ENCODE assay signal across 8 cellular contexts in genomic region chr9:125261501-125262216, GRCh38. TPM values are rescaled to one million over a fixed set of nuclear protein-coding genes. Genes with fewer than 3 reads are reported as not detected.
A peak's percentile ranks its signal among the peaks of the same experiment; 100 is the strongest.
DNase-seq lines count a peak whose midpoint lies in the region; ATAC-seq and TF ChIP-seq lines count a peak whose summit lies in the region.

Gene GAPVD1, plus strand, starts transcription at chr9:125261826. Its CDS starts 37,096 bp downstream, at chr9:125298922.

- H4K91ac ChIP-seq in H9 (ENCODE audit: insufficient read length, low read depth, low read length) = no peak within 1 kb of the TSS

- peak; percentile 97 for ATAC-seq in foreskin keratinocyte

- H3K27me3 Mint-ChIP-seq in H9 (ENCODE audit: low read depth) (no peaks in the 10 kb centered on the region), neural progenitor cell (ENCODE audit: insufficient read depth, low read depth) (peaks cover 5% of the 10 kb centered on the region)

- H2BK5ac ChIP-seq in H9 (ENCODE audit: insufficient read length, low read length) = no peak within 1 kb of the TSS

- H2BK15ac ChIP-seq in H9 (ENCODE audit: low read depth, low read length) = no peak within 1 kb of the TSS

- no peak within 1 kb of the TSS for H2BK120ac ChIP-seq in H9 (ENCODE audit: low read depth, low read length, poor library complexity, severe bottlenecking)

- H3K36me3 Mint-ChIP-seq in H9 (ENCODE audit: insufficient read depth in 1 of 3, low read depth in 3 of 3) (peaks cover 2 to 22% (median 11%) of the 10 kb centered on the region in 3 experiments; a peak in 6 of 7 replicates), neural progenitor cell (peaks cover 4% of the 10 kb centered on the region)

- H3K27ac Mint-ChIP-seq in H9 (peak within 1 kb of the TSS; percentile 16 to 93 (median 87); a peak in 5 of 7 replicates), neural progenitor cell (peak within 1 kb of the TSS; percentile 96)

- peaks cover 8 to 12% of the 10 kb centered on the region in 2 experiments for H3K4me1 Mint-ChIP-seq in H9
- H3K4me1 Mint-ChIP-seq in neural progenitor cell = peaks cover 28% of the 10 kb centered on the region

- H3K79me2 ChIP-seq in H9 (ENCODE audit: insufficient read depth, low read length) (peaks cover 3% of the 10 kb centered on the region; the same call in 1 of the 2 replicates), neural progenitor cell (ENCODE audit: low read depth) (peaks cover 48% of the 10 kb centered on the region)

- peaks cover 4% of the 10 kb centered on the region for H3K23me2 ChIP-seq in H9 (ENCODE audit: insufficient read length, low read depth, low read length, poor library complexity, severe bottlenecking)

- WGBS in H9 (ENCODE audit: extremely low coverage, insufficient read length, low lambda C conversion rate) = no CpG with 5 or more reads among the region's 66 CpGs

- H4K20me1 ChIP-seq in H9 (ENCODE audit: control insufficient read depth, insufficient read depth, insufficient read length) (no peaks in the 10 kb centered on the region), neural progenitor cell (ENCODE audit: low read depth) (peaks cover 9% of the 10 kb centered on the region)

- H3K4me1 ChIP-seq in H9 (ENCODE audit: insufficient read depth, low read length) = no peaks in the 10 kb centered on the region
- peaks cover 9% of the 10 kb centered on the region for H3K4me1 ChIP-seq in foreskin keratinocyte
- peaks cover 8% of the 10 kb centered on the region for H3K4me1 ChIP-seq in neural progenitor cell

- H3K9me3 ChIP-seq in H9 (ENCODE audit: control insufficient read depth, low read depth, low read length) = no peaks in the 10 kb centered on the region
- no peaks in the 10 kb centered on the region for H3K9me3 ChIP-seq in neural progenitor cell (ENCODE audit: low read depth)

- no peaks in the 10 kb centered on the region for H3F3A ChIP-seq in neural progenitor cell (ENCODE audit: low read depth)

- no peaks in the 10 kb centered on the region for H3K27me3 ChIP-seq in H9 (ENCODE audit: insufficient read depth, low read length)
- H3K27me3 ChIP-seq in foreskin keratinocyte = no peaks in the 10 kb centered on the region
- no peaks in the 10 kb centered on the region for H3K27me3 ChIP-seq in neural progenitor cell

- no peak within 1 kb of the TSS for H3K18ac ChIP-seq in H9 (ENCODE audit: insufficient read length, low read depth, low read length)

- no peak within 1 kb of the TSS for H3T11ph ChIP-seq in H9 (ENCODE audit: low read length)

- peak within 1 kb of the TSS; percentile 85 for H3K14ac ChIP-seq in H9 (ENCODE audit: insufficient read depth, low read length)

- H3K4me3 Mint-ChIP-seq in H9 = peak within 1 kb of the TSS; percentile 97 to 99
- H3K4me3 Mint-ChIP-seq in neural progenitor cell = peak within 1 kb of the TSS; percentile 100

- H3K79me1 ChIP-seq in H9 (ENCODE audit: insufficient read depth, low read depth, low read length, poor library complexity, severe bottlenecking) = no peaks in the 10 kb centered on the region

- H3K27ac ChIP-seq in H9 (ENCODE audit: insufficient read length, low read depth, low read length) = no peak within 1 kb of the TSS
- peak within 1 kb of the TSS; percentile 73 for H3K27ac ChIP-seq in foreskin keratinocyte
- no peak within 1 kb of the TSS for H3K27ac ChIP-seq in neural progenitor cell

- H3K4me3 ChIP-seq in neural progenitor cell = peak within 1 kb of the TSS; percentile 95

- H3K23ac ChIP-seq in H9 (ENCODE audit: insufficient read length, low read depth, low read length) = no peak within 1 kb of the TSS

- H3K4me2 ChIP-seq in H9 (ENCODE audit: insufficient read depth, insufficient read length, low read length) (peak within 1 kb of the TSS; percentile 95), neural progenitor cell (peak within 1 kb of the TSS; percentile 89)

- no peaks in the 10 kb centered on the region for H3K36me3 ChIP-seq in neural progenitor cell

- no peak within 1 kb of the TSS for H2BK20ac ChIP-seq in H9 (ENCODE audit: low read depth, low read length, poor library complexity, severe bottlenecking)

- H2AFZ ChIP-seq in H9 (ENCODE audit: low read length) (peak within 1 kb of the TSS; percentile 90), neural progenitor cell (replicated peaks) (peak within 1 kb of the TSS; percentile 96)

- H2BK12ac ChIP-seq in H9 (ENCODE audit: insufficient read length, low read depth, low read length) = no peak within 1 kb of the TSS

- no peak within 1 kb of the TSS for H2AK5ac ChIP-seq in H9 (ENCODE audit: insufficient read length, low read length)

- H3K4ac ChIP-seq in H9 (ENCODE audit: low read depth, low read length) = no peak within 1 kb of the TSS

- no peak within 1 kb of the TSS for H3K56ac ChIP-seq in H9 (ENCODE audit: insufficient read length, low read depth, low read length)

- H3K9me3 Mint-ChIP-seq in H9 = peaks cover 0 to 7% of the 10 kb centered on the region in 2 experiments; a peak in 1 of 5 replicates
- no peaks in the 10 kb centered on the region for H3K9me3 Mint-ChIP-seq in neural progenitor cell

- no peak within 1 kb of the TSS for H4K5ac ChIP-seq in H9 (ENCODE audit: insufficient read length, low read depth, low read length)

- TF ChIP-seq CTCF in H9 (conservative IDR thresholded peaks at IDR 0.05) (peak; percentile 49; the same call in 2 of the 3 replicates), foreskin keratinocyte (conservative IDR thresholded peaks at IDR 0.05) (peak; percentile 66), neural progenitor cell (IDR thresholded peaks at IDR 0.05) (peak; percentile 51)

- H4K8ac ChIP-seq in H9 (replicated peaks; ENCODE audit: insufficient read length, low read depth, low read length) = no peak within 1 kb of the TSS

- DNase-seq in GM03348 (ENCODE audit: low spot score) (peak; percentile 99), H9 (peak; percentile 96), M059J (ENCODE audit: low read depth) (peak; percentile 92), SIG-M5 treated with dmso at 0.1 percent for 504 hours (lab: John Stamatoyannopoulos, UW; ENCODE audit: unreplicated experiment) (peak; percentile 90), activated gamma-delta T cell treated with Interleukin-2 at 50 U/mL for 16 hours (peak; percentile 83), foreskin keratinocyte (peak; percentile 63 to 77), neural progenitor cell (ENCODE audit: low spot score) (peak; percentile 97), stromal cell of bone marrow (ENCODE audit: low read depth) (peak; percentile 80)

- H3K9ac ChIP-seq in H9 (ENCODE audit: extremely low read depth, insufficient read length, low read length) (peak within 1 kb of the TSS; percentile 83), neural progenitor cell (peak within 1 kb of the TSS; percentile 91)

RNA-seq across cellular contexts. Expression of gene GAPVD1, which starts in this region (rescaled TPM):
- 39.2 and 39.5 TPM in 2 replicates for total RNA-seq in H9 (2021)
- 32.6 and 46.2 TPM in 2 replicates for total RNA-seq in M059J (2014; rRNA removed; shearing (Covaris generic))
- total RNA-seq in foreskin keratinocyte = 45.3 and 47.2 TPM in 2 replicates
- polyA plus RNA-seq in foreskin keratinocyte = 4.7 and 5.9 TPM in 2 replicates
- 33.1 and 43.5 TPM in 2 replicates for total RNA-seq in neural progenitor cell (ENCODE audit: low replicate concordance)
